8 cellular contexts compared by ENCODE assay signal in genomic region chr2:113626616-113627330, GRCh38. TPM values are rescaled to one million over a fixed set of nuclear protein-coding genes. Genes with fewer than 3 reads are reported as not detected.
DNase-seq lines count a peak whose midpoint lies in the region; ATAC-seq and FAIRE-seq lines count a peak whose summit lies in the region.
"Not testable (repeated sequence)": the region's sequence is repeated elsewhere in the genome, so short reads cannot be mapped to it uniquely, and the experiment has no call there.

Gene RABL2A (plus strand): TSS chr2:113627266. CDS start chr2:113628607, 1,341 bp downstream.

- peak within 1 kb of the TSS; percentile 71 for H3K4me3 ChIP-seq in skeletal muscle satellite cell (ENCODE audit: low read length)

- not testable (repeated sequence) for H3K4me1 ChIP-seq in skeletal muscle satellite cell (ENCODE audit: control insufficient read depth, insufficient read depth, low read length)

- H3K4me2 ChIP-seq in skeletal muscle satellite cell (ENCODE audit: low read length) = peak within 1 kb of the TSS; percentile 82

- H3K36me3 ChIP-seq in skeletal muscle satellite cell (ENCODE audit: insufficient read depth, low read length) = not testable (repeated sequence)

- FAIRE-seq in urothelium cell line (lab: Jason Lieb, UNC) = peak; percentile 88

- H3K9ac ChIP-seq in skeletal muscle satellite cell (ENCODE audit: low read depth, low read length) = peak within 1 kb of the TSS; percentile 85

- H3K27me3 ChIP-seq in skeletal muscle satellite cell (ENCODE audit: control insufficient read depth, insufficient read depth, low read length) = not testable (repeated sequence)

- DNase-seq in M059J (ENCODE audit: low read depth) = peak; percentile 70
- DNase-seq in activated CD8-positive, alpha-beta memory T cell treated with anti-CD3 and anti-CD28 coated beads for 48 hours (ENCODE audit: low read depth in 2 of 3, low spot score in 2 of 3) = peak; percentile 59 to 75 (median 66)
- DNase-seq in ecto neural progenitor cell (ENCODE audit: low spot score) = peak; percentile 86
- peak; percentile 85 to 87 for DNase-seq in left colon
- peak; percentile 85 for DNase-seq in urothelium cell line (ENCODE audit: low spot score)

- intact Hi-C loops in left colon (cut with DNase I, micrococcal nuclease) = not testable (repeated sequence)

- H3K9me3 ChIP-seq in skeletal muscle satellite cell (replicated peaks; ENCODE audit: low read length) = not testable (repeated sequence)

- ATAC-seq in GM18502 (IDR thresholded peaks at IDR 0.05; ENCODE audit: poor library complexity, unreplicated experiment) (peak; percentile 95), HG02678 (IDR thresholded peaks at IDR 0.05; ENCODE audit: unreplicated experiment) (peak; percentile 96), left colon (peak; percentile 96)

RNA-seq across cellular contexts. Expression of gene RABL2A, which starts in this region (rescaled TPM):
- total RNA-seq in M059J (2014; rRNA removed; shearing (Covaris generic)) = 6.5 and 9.0 TPM in 2 replicates
- 10 to 100 TPM; 17.6 to 19.0 TPM for total RNA-seq in left colon
- 4.4 and 9.4 TPM in 2 replicates for total RNA-seq in skeletal muscle satellite cell (2012; rRNA removed)

Comparison
In these comparisons a context has a peak if more than half of its experiments do, and no peak if none do; other contexts are left out.
1. Peak in every context shown above with its lines: DNase-seq, ATAC-seq and H3K4me3 ChIP-seq.